Comparison of ENCODE assay signal across 8 cellular contexts in the genomic region with DNA sequence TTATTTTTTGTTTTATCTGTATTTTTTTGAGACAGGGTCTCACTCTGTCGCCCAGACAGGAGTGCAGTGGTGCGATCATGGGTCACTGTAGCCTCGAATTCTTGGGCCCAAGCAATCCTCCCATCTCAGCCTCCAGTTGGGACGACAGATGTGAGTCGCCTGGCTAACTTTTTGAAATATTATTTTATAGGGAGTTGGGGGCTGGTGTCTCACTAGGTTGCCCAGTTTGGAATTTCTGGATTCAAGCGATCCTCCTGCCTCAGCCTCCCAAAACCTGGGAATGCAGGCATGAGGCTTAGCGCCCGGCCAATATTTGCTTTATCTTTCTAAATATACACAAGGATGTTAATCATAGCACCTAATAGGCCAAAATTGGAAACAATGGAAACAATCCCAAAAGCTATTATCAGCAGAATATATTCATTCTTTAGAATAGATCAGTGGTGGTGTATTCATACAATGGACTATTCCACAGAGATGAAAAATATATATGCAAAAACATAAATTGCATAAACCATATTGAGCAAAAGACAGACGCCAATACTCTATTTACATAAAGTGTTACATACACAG. TPM values are rescaled to one million over a fixed set of nuclear protein-coding genes. Genes with fewer than 3 reads are reported as not detected.
A peak's percentile ranks its signal among the peaks of the same experiment; 100 is the strongest.
DNase-seq lines count a peak whose midpoint lies in the region; TF ChIP-seq lines count a peak whose summit lies in the region.

No MANE protein-coding gene starts in this region.

- no peaks in the 10 kb centered on the region for H3K27me3 ChIP-seq in Caco-2 (replicated peaks; ENCODE audit: control insufficient read depth, insufficient read depth, low read length)
- H3K27me3 ChIP-seq in parathyroid adenoma (ENCODE audit: control insufficient read depth, insufficient read depth, low read length), result no peaks in the 10 kb centered on the region

- H4K20me1 ChIP-seq in OCI-LY7 (ENCODE audit: insufficient read depth, low read length), result no peaks in the 10 kb centered on the region

- no peaks in the 10 kb centered on the region for H3K36me3 ChIP-seq in Caco-2 (ENCODE audit: control insufficient read depth, insufficient read depth, low read length)
- peaks cover 17% of the 10 kb centered on the region for H3K36me3 ChIP-seq in OCI-LY7 (ENCODE audit: insufficient read depth, low read length)
- H3K36me3 ChIP-seq in parathyroid adenoma (ENCODE audit: control insufficient read depth, insufficient read depth, low read length), result no peaks in the 10 kb centered on the region

- DNase-seq in Caco-2 (no peak), OCI-LY7 (ENCODE audit: low spot score) (no peak), epithelial cell of prostate (ENCODE audit: low read depth, low spot score) (no peak), medulla oblongata (ENCODE audit: extremely low spot score) (no peak), NCI-H2107 (lab: John Stamatoyannopoulos, UW) (no peak), cortex of kidney (lab: John Stamatoyannopoulos, UW) (no peak)
- no peak for DNase-seq in stimulated activated CD4-positive, alpha-beta T cell treated with anti-CD3 and anti-CD28 coated beads, Interleukin-4, amount 100 ng/mL, for 4 hours

- H2AFZ ChIP-seq in OCI-LY7 (ENCODE audit: low read length) (peak overlapping the region; percentile 95), parathyroid adenoma (peak overlapping the region; percentile 97)

- H3K79me2 ChIP-seq in OCI-LY7 (ENCODE audit: insufficient read depth, low read depth, low read length) (no peaks in the 10 kb centered on the region), parathyroid adenoma (no peaks in the 10 kb centered on the region)

- no peaks in the 10 kb centered on the region for H3K4me1 ChIP-seq in Caco-2
- H3K4me1 ChIP-seq in OCI-LY7 (ENCODE audit: insufficient read depth, low read length, poor library complexity, severe bottlenecking), result peaks cover 10% of the 10 kb centered on the region
- H3K4me1 ChIP-seq in parathyroid adenoma, result no peaks in the 10 kb centered on the region

- TF ChIP-seq CTCF in Caco-2 (IDR thresholded peaks at IDR 0.05; ENCODE audit: insufficient read depth in 1 of 2, low read depth in 1 of 2, low read length in 1 of 2, severe bottlenecking in 1 of 2, unreplicated experiment in 1 of 2), result no peak
- TF ChIP-seq CTCF in OCI-LY7 (conservative IDR thresholded peaks at IDR 0.05; ENCODE audit: low read length), result no peak
- TF ChIP-seq CTCF in parathyroid adenoma (IDR thresholded peaks at IDR 0.05), result no peak

- H3K9me2 ChIP-seq in OCI-LY7 (ENCODE audit: insufficient read depth, low read length), result no peaks in the 10 kb centered on the region

- H3K9ac ChIP-seq in parathyroid adenoma, result no peak overlapping the region

- BruUV-seq in Caco-2 (replicated peaks; lab: Mats Ljungman, UMichigan), result TSS peak; percentile 82
- BruUV-seq in OCI-LY7 (replicated peaks; lab: Mats Ljungman, UMichigan), result TSS peak; percentile 67

- H3K36me3 Mint-ChIP-seq in Caco-2 (ENCODE audit: insufficient read depth, unreplicated experiment), result peaks cover 26% of the 10 kb centered on the region

- no peaks in the 10 kb centered on the region for H3K4me1 Mint-ChIP-seq in Caco-2 (ENCODE audit: low read depth, unreplicated experiment)

- no peaks in the 10 kb centered on the region for H3K9me3 ChIP-seq in Caco-2
- no peaks in the 10 kb centered on the region for H3K9me3 ChIP-seq in OCI-LY7 (ENCODE audit: low read length)
- no peaks in the 10 kb centered on the region for H3K9me3 ChIP-seq in parathyroid adenoma (ENCODE audit: control insufficient read depth, low read length)

- H3K27me3 Mint-ChIP-seq in Caco-2 (ENCODE audit: insufficient read depth, unreplicated experiment), result no peaks in the 10 kb centered on the region

- H3K27ac ChIP-seq in OCI-LY7 (ENCODE audit: low read depth, low read length, poor library complexity, severe bottlenecking), result peak overlapping the region; percentile 61
- peak overlapping the region; percentile 44 for H3K27ac ChIP-seq in epithelial cell of prostate
- H3K27ac ChIP-seq in parathyroid adenoma, result peak overlapping the region; percentile 42

- H3K9me3 Mint-ChIP-seq in Caco-2 (ENCODE audit: unreplicated experiment), result no peaks in the 10 kb centered on the region

- intact Hi-C loops in Caco-2 (cut with micrococcal nuclease; ENCODE audit: unreplicated experiment), result no loop called here
- intact Hi-C loops in OCI-LY7 (cut with micrococcal nuclease; ENCODE audit: unreplicated experiment), result no loop called here

- CTCF ChIA-PET in Caco-2 (lab: Charles Lee) (interaction anchor here (0.6 kb wide), 1 partner anchor 16 kb away, joined by 3 read pairs; no protein-coding TSS in a partner anchor), OCI-LY7 (lab: Charles Lee; ENCODE audit: unreplicated experiment) (no interaction called here)

- H3K4me2 ChIP-seq in OCI-LY7 (ENCODE audit: low read length), result peak overlapping the region; percentile 84
- peak overlapping the region; percentile 91 for H3K4me2 ChIP-seq in parathyroid adenoma (ENCODE audit: low read length)

- H3K27ac Mint-ChIP-seq in Caco-2 (ENCODE audit: unreplicated experiment), result peak overlapping the region; percentile 84

- H3K4me3 ChIP-seq in Caco-2 (ENCODE audit: low read depth, low read length) (peak overlapping the region; percentile 74), OCI-LY7 (ENCODE audit: low read depth, low read length, poor library complexity, severe bottlenecking) (peak overlapping the region; percentile 75), parathyroid adenoma (ENCODE audit: low read depth, low read length) (peak overlapping the region; percentile 84)

- H3K4me3 Mint-ChIP-seq in Caco-2 (ENCODE audit: unreplicated experiment), result peak overlapping the region; percentile 96

- POLR2A ChIA-PET in Caco-2 (lab: Charles Lee) (no interaction called here), OCI-LY7 (lab: Charles Lee) (interaction anchor here (0.6 to 1.2 kb wide), 5 partner anchors 23 to 529 kb away, joined by 3 to 4 read pairs (median 3); no protein-coding TSS in a partner anchor)

RNA-seq across cellular contexts. Expression of a gene that starts 55.9 kb away (rescaled TPM):
- 165 and 185 TPM in 2 replicates for total RNA-seq in Caco-2 (2022)
- total RNA-seq in OCI-LY7 (2014; rRNA removed; shearing (Covaris generic)), result 110 and 114 TPM in 2 replicates
- total RNA-seq in OCI-LY7 (2022), result 178 and 187 TPM in 2 replicates

RNA-seq across cellular contexts. Expression of a gene that starts 56.2 kb away (rescaled TPM):
- 61.1 and 63.0 TPM in 2 replicates for total RNA-seq in Caco-2 (2022)
- 83.0 and 84.6 TPM in 2 replicates for total RNA-seq in OCI-LY7 (2014; rRNA removed; shearing (Covaris generic))
- 76.0 and 83.8 TPM in 2 replicates for total RNA-seq in OCI-LY7 (2022)
